Comparison of ENCODE assay signal across 19 cellular contexts in the genomic region with DNA sequence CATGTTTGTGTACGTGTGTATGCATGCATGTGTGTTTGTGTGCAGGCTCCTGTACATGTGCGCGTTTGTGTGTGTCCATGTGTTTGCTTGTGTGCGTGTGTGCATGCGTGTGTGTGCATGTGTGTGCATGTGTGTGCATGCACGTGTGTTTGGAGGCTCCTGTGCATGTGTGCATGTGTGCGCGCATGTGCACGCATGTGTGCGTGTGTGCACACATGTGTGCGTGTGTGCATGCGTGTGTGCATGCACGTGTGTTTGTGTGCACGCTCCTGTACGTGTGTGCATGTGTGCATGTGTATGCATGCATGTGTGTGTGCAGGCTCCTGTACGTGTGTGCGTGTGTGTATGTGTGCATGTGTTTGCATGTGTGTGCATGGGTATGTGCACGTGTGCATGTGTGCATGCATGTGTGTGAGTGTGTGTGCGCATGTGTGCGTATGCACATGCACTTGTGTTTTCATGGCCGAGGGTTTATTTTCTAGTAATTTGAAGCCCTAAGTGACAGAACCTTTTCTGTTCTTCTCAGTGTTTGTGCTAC.
"Had no signal": no experiment of that assay in that cellular context is flagged by ENCODE, and none has a peak within 500 bp of the region (broad histone marks: within the 10 kb centered on the region; RNA-seq: fewer than 3 reads in every experiment).

No MANE protein-coding gene starts in this region.

- H3K27ac Mint-ChIP-seq: activated T-cell treated with anti-CD3 and anti-CD28 coated beads, Interleukin-2, amount 50 U/mL, for 24 hours; activated T-helper 2 cell treated with anti-CD3 and anti-CD28 coated beads, Interferon-gamma antibody, Interleukin-2, Interleukin-4, amounts not matched to agents 10 μg/mL and 5 μg/mL and 100 μg/mL, durations not matched to agents 14 hours and 24 hours and 36 hours; endodermal cell; stimulated activated naive CD8-positive, alpha-beta T cell treated with anti-CD3 and anti-CD28 coated beads, Interleukin-15, Interleukin-2, amounts not matched to agents 100 ng/mL and 50 ng/mL, for 24 hours had no signal

- DNase-seq: activated naive CD4-positive, alpha-beta T cell; activated T-cell treated with anti-CD3 and anti-CD28 coated beads, Interleukin-2, amount 50 U/mL, for 24 hours; amygdala; cerebellar nuclear complex; cortex of kidney; endodermal cell; heart left ventricle; left cardiac atrium; naive thymus-derived CD8-positive, alpha-beta T cell; ovary; stimulated activated CD4-positive, alpha-beta T cell treated with anti-CD3 and anti-CD28 coated beads, Interleukin-12 subunit alpha, Interleukin-12 subunit beta, amount 100 ng/mL, for 4 hours; stimulated activated CD4-positive, alpha-beta T cell treated with anti-CD3 and anti-CD28 coated beads, Interleukin-4, amount 100 ng/mL, for 4 hours; substantia nigra; thyroid gland had no signal

- H3K27me3 ChIP-seq: heart left ventricle, ovary, thyroid gland had no signal

- H3K4me3 Mint-ChIP-seq: activated T-cell treated with anti-CD3 and anti-CD28 coated beads, Interleukin-2, amount 50 U/mL, for 24 hours; endodermal cell; memory B cell; naive thymus-derived CD8-positive, alpha-beta T cell; stimulated activated naive CD8-positive, alpha-beta T cell treated with anti-CD3 and anti-CD28 coated beads, Interleukin-15, Interleukin-2, amounts not matched to agents 100 ng/mL and 50 ng/mL, for 24 hours had no signal

- H3K36me3 ChIP-seq: heart left ventricle, ovary, prostate gland, thyroid gland had no signal

- H3K27me3 Mint-ChIP-seq: activated T-cell treated with anti-CD3 and anti-CD28 coated beads, Interleukin-2, amount 50 U/mL, for 24 hours; memory B cell; naive thymus-derived CD8-positive, alpha-beta T cell; stimulated activated naive CD8-positive, alpha-beta T cell treated with anti-CD3 and anti-CD28 coated beads, Interleukin-15, Interleukin-2, amounts not matched to agents 100 ng/mL and 50 ng/mL, for 24 hours had no signal

- H3K4me3 ChIP-seq: heart left ventricle, ovary, prostate gland, thyroid gland had no signal

- FAIRE-seq: islet of Langerhans had no signal
